18 cellular contexts compared by ENCODE assay signal in genomic region chr6:131331146-131331545, GRCh38.
DNase-seq lines count a peak whose midpoint lies in the region; ATAC-seq and TF ChIP-seq lines count a peak whose summit lies in the region.
"Had no signal": no experiment of that assay in that cellular context is flagged by ENCODE, and none has a peak within 500 bp of the region (broad histone marks: within the 10 kb centered on the region; RNA-seq: fewer than 3 reads in every experiment).

No MANE protein-coding gene starts in this region.

- H3K27me3 ChIP-seq in GM23338 (ENCODE audit: insufficient read depth): no peaks in the 10 kb centered on the region
- no peaks in the 10 kb centered on the region for H3K27me3 ChIP-seq in NT2/D1 (ENCODE audit: insufficient read depth, insufficient read length)
- no peaks in the 10 kb centered on the region for H3K27me3 ChIP-seq in neuronal stem cell (ENCODE audit: control insufficient read depth in 3 of 3, insufficient read depth in 3 of 3, low read depth in 1 of 3, low read length in 3 of 3)
- H3K27me3 ChIP-seq: BLaER1 treated with 17β-estradiol and CSF1 and Interleukin-3, amounts not matched to agents 10 nM and 100 nM had no signal

- peaks cover 2% of the 10 kb centered on the region; the same call in 1 of the 2 replicates for H3K9me2 ChIP-seq in GM23338 (ENCODE audit: insufficient read depth)

- no peak overlapping the region for H2BK12ac ChIP-seq in neuronal stem cell (ENCODE audit: low read length)

- no peak for DNase-seq in GM23338 (ENCODE audit: low spot score)
- DNase-seq in NT2/D1 (ENCODE audit: low read depth, low spot score): no peak
- peak; percentile 12 for DNase-seq in fibroblast of the aortic adventitia (ENCODE audit: low read depth)
- no peak for DNase-seq in neuronal stem cell (ENCODE audit: low spot score)
- no peak for DNase-seq in globus pallidus (ENCODE audit: low spot score)
- DNase-seq in DMS 273 (lab: John Stamatoyannopoulos, UW; ENCODE audit: unreplicated experiment): no peak
- no peak for DNase-seq in GM19240 (ENCODE audit: insufficient read length, low spot score)
- DNase-seq: GDM1, KG1, MV-4-11, NCI-H187, NCI-H2107, NCI-H510A treated with DMSO at 0.1 percent for 48 hours, PC-9, SIG-M5 had no signal

- no peaks in the 10 kb centered on the region for H3K9me3 Mint-ChIP-seq in GM23338

- H3K79me2 ChIP-seq in GM23338 (replicated peaks; ENCODE audit: insufficient read depth): no peaks in the 10 kb centered on the region

- no peak overlapping the region for H3K4ac ChIP-seq in neuronal stem cell (ENCODE audit: low read length)

- ATAC-seq in GM23338: no peak
- ATAC-seq in GM19397 (IDR thresholded peaks at IDR 0.05; ENCODE audit: unreplicated experiment): no peak

- no peak overlapping the region for H3K4me3 Mint-ChIP-seq in GM23338

- no peak for TF ChIP-seq CTCF in GM23338 (conservative IDR thresholded peaks at IDR 0.05; ENCODE audit: low read depth in 2 of 2)
- no peak for TF ChIP-seq CTCF in fibroblast of the aortic adventitia (IDR thresholded peaks at IDR 0.05; ENCODE audit: insufficient read depth, low read length)

- H3K36me3 ChIP-seq in GM23338 (ENCODE audit: insufficient read depth): no peaks in the 10 kb centered on the region
- peaks cover 6% of the 10 kb centered on the region for H3K36me3 ChIP-seq in NT2/D1 (ENCODE audit: insufficient read depth, insufficient read length, low read length)
- H3K36me3 ChIP-seq in neuronal stem cell (replicated peaks in 1 of 2; ENCODE audit: control insufficient read depth in 2 of 2, insufficient read depth in 2 of 2, low read length in 2 of 2): no peaks in the 10 kb centered on the region
- H3K36me3 ChIP-seq: BLaER1 treated with 17β-estradiol and CSF1 and Interleukin-3, amounts not matched to agents 10 nM and 100 nM had no signal

- no peak overlapping the region for H2AK5ac ChIP-seq in neuronal stem cell (ENCODE audit: low read depth, low read length)

- peaks cover 9% of the 10 kb centered on the region for H3K4me1 Mint-ChIP-seq in GM23338

- peaks cover 30% of the 10 kb centered on the region for H3K4me1 ChIP-seq in GM23338 (ENCODE audit: insufficient read depth)
- no peaks in the 10 kb centered on the region for H3K4me1 ChIP-seq in NT2/D1 (ENCODE audit: insufficient read depth, insufficient read length)
- H3K4me1 ChIP-seq in neuronal stem cell (ENCODE audit: control insufficient read depth in 2 of 2, insufficient read depth in 1 of 2, low read depth in 1 of 2, low read length in 2 of 2): peaks cover 0 to 2% of the 10 kb centered on the region in 2 donors
- H3K4me1 ChIP-seq: BLaER1 treated with 17β-estradiol and CSF1 and Interleukin-3, amounts not matched to agents 10 nM and 100 nM had no signal

- H3K27ac Mint-ChIP-seq in GM23338: peak overlapping the region; percentile 88

- peaks cover 15% of the 10 kb centered on the region; the same call in 2 of the 3 replicates for H3K36me3 Mint-ChIP-seq in GM23338 (ENCODE audit: low read depth)

- no peak overlapping the region for H4K91ac ChIP-seq in neuronal stem cell (ENCODE audit: low read depth, low read length, poor library complexity)

- H2AFZ ChIP-seq in GM23338: no peak overlapping the region
- H2AFZ ChIP-seq in neuronal stem cell (ENCODE audit: low read length): peak overlapping the region; percentile 3
- H2AFZ ChIP-seq: PC-9 had no signal

- H2BK5ac ChIP-seq in neuronal stem cell (ENCODE audit: low read length): no peak overlapping the region

- no peaks in the 10 kb centered on the region for H3K79me1 ChIP-seq in neuronal stem cell (ENCODE audit: low read depth, low read length)

- peak overlapping the region; percentile 21 for H3K9ac ChIP-seq in NT2/D1 (ENCODE audit: insufficient read length, low read depth)
- H3K9ac ChIP-seq in neuronal stem cell (ENCODE audit: low read depth, low read length, poor library complexity): no peak overlapping the region
- H3K9ac ChIP-seq: BLaER1 treated with 17β-estradiol and CSF1 and Interleukin-3, amounts not matched to agents 10 nM and 100 nM had no signal

- H3K27ac ChIP-seq in GM23338 (ENCODE audit: low read depth): peak overlapping the region; percentile 46; the same call in 1 of the 2 replicates
- H3K27ac ChIP-seq in neuronal stem cell (replicated peaks; ENCODE audit: low read length): no peak overlapping the region
- H3K27ac ChIP-seq: BLaER1 treated with 17β-estradiol and CSF1 and Interleukin-3, amounts not matched to agents 10 nM and 100 nM; PC-9; RWPE1 had no signal

- H2BK120ac ChIP-seq in neuronal stem cell (ENCODE audit: low read depth, low read length): no peak overlapping the region

- no peaks in the 10 kb centered on the region for H3F3A ChIP-seq in GM23338 (replicated peaks; ENCODE audit: low read depth)

- no peak overlapping the region for H3K4me3 ChIP-seq in GM23338
- no peak overlapping the region for H3K4me3 ChIP-seq in NT2/D1 (ENCODE audit: insufficient read length, low read depth)
- no peak overlapping the region for H3K4me3 ChIP-seq in fibroblast of the aortic adventitia (ENCODE audit: low read depth, low read length)
- H3K4me3 ChIP-seq in neuronal stem cell (ENCODE audit: low read length in 2 of 2): no peak overlapping the region
- H3K4me3 ChIP-seq: BLaER1 treated with 17β-estradiol and CSF1 and Interleukin-3, amounts not matched to agents 10 nM and 100 nM; PC-9 had no signal

- no CpG with 5 or more reads among the region's 3 CpGs for WGBS in neuronal stem cell (ENCODE audit: extremely low coverage in 2 of 2, insufficient read length in 2 of 2, insufficient replicate concordance in 1 of 2), 2 donors

- H3K4me2 ChIP-seq in GM23338: no peak overlapping the region
- no peak overlapping the region for H3K4me2 ChIP-seq in neuronal stem cell (ENCODE audit: insufficient read depth, low read length, poor library complexity, severe bottlenecking)
- H3K4me2 ChIP-seq: BLaER1 treated with 17β-estradiol and CSF1 and Interleukin-3, amounts not matched to agents 10 nM and 100 nM; PC-9 had no signal

- no peak overlapping the region for H3K23ac ChIP-seq in neuronal stem cell (ENCODE audit: low read depth, low read length, poor library complexity)

- H2BK15ac ChIP-seq in neuronal stem cell (ENCODE audit: low read length): no peak overlapping the region

- H4K20me1 ChIP-seq in GM23338 (replicated peaks; ENCODE audit: insufficient read depth): no peaks in the 10 kb centered on the region
- H4K20me1 ChIP-seq: BLaER1 treated with 17β-estradiol and CSF1 and Interleukin-3, amounts not matched to agents 10 nM and 100 nM had no signal

- no peak overlapping the region for H3K18ac ChIP-seq in neuronal stem cell (ENCODE audit: low read length)

- H3K9me3 ChIP-seq in NT2/D1 (ENCODE audit: insufficient read depth, low read length) (no peaks in the 10 kb centered on the region), neuronal stem cell (replicated peaks in 1 of 2; ENCODE audit: control insufficient read depth in 2 of 2, insufficient read depth in 1 of 2, low read depth in 1 of 2, low read length in 2 of 2) (no peaks in the 10 kb centered on the region)
- H3K9me3 ChIP-seq: BLaER1 treated with 17β-estradiol and CSF1 and Interleukin-3, amounts not matched to agents 10 nM and 100 nM had no signal

- no peaks in the 10 kb centered on the region for H3K27me3 Mint-ChIP-seq in GM23338 (ENCODE audit: insufficient read depth, low read depth, poor library complexity)

- no peak overlapping the region for H4K8ac ChIP-seq in neuronal stem cell (ENCODE audit: low read depth, low read length)

- H3K14ac ChIP-seq in neuronal stem cell (ENCODE audit: low read length): no peak overlapping the region
